In the genomic region with DNA sequence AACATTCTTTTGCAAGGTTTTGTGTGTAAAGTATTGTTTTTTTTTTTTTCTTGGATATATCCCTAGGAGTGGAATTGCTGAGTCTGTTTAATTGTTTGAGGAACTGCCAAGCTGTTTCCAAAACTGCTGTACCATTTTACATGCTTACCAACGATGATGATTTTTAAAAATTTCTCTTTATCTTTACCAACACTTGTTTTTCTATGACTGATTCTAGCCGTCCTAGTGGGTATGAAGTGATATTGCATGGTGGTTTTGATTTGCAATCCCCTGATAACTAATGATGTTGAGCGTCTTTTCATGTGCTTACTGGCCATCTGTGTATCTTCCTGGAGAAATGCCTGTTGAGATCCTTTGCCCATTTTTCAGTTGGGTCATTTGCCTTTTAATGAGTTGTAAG, we compare ENCODE assay signal across 13 cellular contexts.
"Had no signal": no experiment of that assay in that cellular context is flagged by ENCODE, and none has a peak within 500 bp of the region (broad histone marks: within the 10 kb centered on the region; RNA-seq: fewer than 3 reads in every experiment).

No MANE protein-coding gene starts in this region.

- H2AFZ ChIP-seq: hepatocyte had no signal

- DNase-seq: activated CD4-positive, CD25-positive, alpha-beta regulatory T cell treated with anti-CD3 and anti-CD28 coated beads, Interleukin-2, amount 50 U/mL, for 72 hours; activated effector memory CD4-positive, alpha-beta T cell treated with Interleukin-2 at 50 U/mL for 16 hours; activated T-cell treated with anti-CD3 and anti-CD28 coated beads for 4 hours; adrenal gland; cerebellar nuclear complex; dermis blood vessel endothelial cell; effector memory CD8-positive, alpha-beta T cell; islet precursor cell; right lobe of liver; upper lobe of left lung had no signal

- H3K27me3 ChIP-seq: adrenal gland, hepatocyte, right lobe of liver, suprapubic skin, upper lobe of left lung had no signal

- H3K27ac ChIP-seq: adrenal gland, hepatocyte, right lobe of liver, suprapubic skin, upper lobe of left lung had no signal

- H3K36me3 ChIP-seq: adrenal gland, right lobe of liver, suprapubic skin, upper lobe of left lung had no signal

- H3K4me2 ChIP-seq: hepatocyte had no signal

- H3K9me3 ChIP-seq: adrenal gland, right lobe of liver, suprapubic skin, upper lobe of left lung had no signal

- H3K79me2 ChIP-seq: hepatocyte had no signal

- H3K4me1 ChIP-seq: suprapubic skin, upper lobe of left lung had no signal

- ATAC-seq: effector memory CD8-positive, alpha-beta T cell; right lobe of liver had no signal

- H3K4me3 ChIP-seq: adrenal gland, hepatocyte, lung, right lobe of liver, suprapubic skin, upper lobe of left lung had no signal
